ENCODE assay signal across 10 cellular contexts in the genomic region with DNA sequence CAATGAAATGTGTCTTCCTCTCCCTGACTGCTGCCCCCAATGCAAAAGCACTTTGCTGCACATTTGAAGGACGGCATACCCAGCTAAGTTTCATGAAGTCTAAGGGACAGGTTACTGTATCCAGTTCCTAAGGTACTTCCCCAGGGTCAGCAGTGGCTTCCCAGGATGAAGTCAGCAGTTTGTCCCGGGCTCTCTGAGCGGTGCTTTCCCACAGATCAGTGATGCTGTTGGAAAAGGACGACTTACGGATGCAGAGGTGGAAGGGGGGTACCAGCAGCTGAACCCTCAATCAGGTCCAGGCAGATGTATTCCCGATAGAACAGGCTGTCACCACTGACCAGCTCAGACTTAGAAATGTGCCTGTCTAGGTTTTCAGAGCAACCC.
A peak's percentile ranks its signal among the peaks of the same experiment; 100 is the strongest.
DNase-seq lines count a peak whose midpoint lies in the region; ATAC-seq and TF ChIP-seq lines count a peak whose summit lies in the region.
"Had no signal": no experiment of that assay in that cellular context is flagged by ENCODE, and none has a peak within 500 bp of the region (broad histone marks: within the 10 kb centered on the region; RNA-seq: fewer than 3 reads in every experiment).

No MANE protein-coding gene starts in this region.

- 30 to 48% (median 38%) methylated on average over 5 to 6 of the region's 6 CpGs for WGBS in adrenal gland, 4 donors

- peak overlapping the region in 3 of 5 donors; percentile 9 to 82 (median 74) for H3K27ac ChIP-seq in adrenal gland
- H3K27ac ChIP-seq: HL-60 had no signal

- peak overlapping the region; percentile 47 for H3K4me3 ChIP-seq in GM12864 (ENCODE audit: low read depth, low read length)
- peak overlapping the region in 1 of 4 donors; percentile 68 for H3K4me3 ChIP-seq in adrenal gland
- peak overlapping the region; percentile 75 for H3K4me3 ChIP-seq in iPS-11a (ENCODE audit: low read depth, low read length)

- no peaks in the 10 kb centered on the region for H3K9me3 ChIP-seq in adrenal gland (replicated peaks in 1 of 3)

- intact Hi-C loops in adrenal gland (cut with DNase I) = no loop called here
- intact Hi-C loops in sciatic nerve (cut with DNase I) = no loop called here

- TF ChIP-seq CTCF in GM12864 (IDR thresholded peaks at IDR 0.05; ENCODE audit: low read depth, low read length, missing control alignments) = no peak
- TF ChIP-seq CTCF in adrenal gland (IDR thresholded peaks at IDR 0.05) = no peak

- H3K27me3 ChIP-seq in adrenal gland = no peaks in the 10 kb centered on the region

- no peak for TF ChIP-seq POLR2A in adrenal gland (IDR thresholded peaks at IDR 0.05)

- H3K4me1 ChIP-seq in adrenal gland (replicated peaks in 1 of 2) = no peaks in the 10 kb centered on the region

- no peaks in the 10 kb centered on the region for H3K36me3 ChIP-seq in adrenal gland (replicated peaks in 1 of 2)

- no peak for DNase-seq in GM12864 (ENCODE audit: low read depth)
- DNase-seq in adrenal gland = no peak
- no peak for DNase-seq in sciatic nerve (ENCODE audit: low spot score)
- no peak for DNase-seq in cortex of kidney (lab: John Stamatoyannopoulos, UW)
- no peak for DNase-seq in NCI-H2227 treated with DMSO at 0.1 percent for 48 hours (lab: John Stamatoyannopoulos, UW)
- DNase-seq: erythroblast had no signal

- ATAC-seq in sciatic nerve (peak; percentile 2), HG02885 (IDR thresholded peaks at IDR 0.05; ENCODE audit: poor library complexity, unreplicated experiment) (no peak), HG02938 (IDR thresholded peaks at IDR 0.05; ENCODE audit: unreplicated experiment) (no peak)
